Comparison of ENCODE assay signal across 9 cellular contexts in the genomic region with DNA sequence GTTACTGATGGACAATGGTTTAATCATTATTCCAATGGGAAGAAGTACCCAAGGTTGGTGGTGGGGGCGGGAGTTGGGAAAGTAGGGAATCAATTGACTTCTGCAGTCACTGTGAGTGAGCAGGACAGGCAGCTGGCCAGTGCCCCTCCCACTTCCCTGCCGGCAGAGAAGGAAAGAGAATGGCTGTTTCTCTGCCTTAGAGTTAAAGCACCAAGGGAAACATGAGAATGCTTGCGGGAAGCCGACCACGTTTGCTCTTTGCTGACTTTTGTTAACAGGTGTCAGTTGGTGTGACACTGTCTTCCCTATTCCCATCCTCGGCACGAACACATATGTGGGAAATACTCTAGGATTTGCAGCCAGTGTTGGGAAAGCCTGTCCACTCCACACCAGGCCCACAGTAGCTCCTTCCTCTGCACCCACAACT. TPM values are rescaled to one million over a fixed set of nuclear protein-coding genes. Genes with fewer than 3 reads are reported as not detected.
DNase-seq lines count a peak whose midpoint lies in the region; ATAC-seq and TF ChIP-seq lines count a peak whose summit lies in the region.
"Had no signal": no experiment of that assay in that cellular context is flagged by ENCODE, and none has a peak within 500 bp of the region (broad histone marks: within the 10 kb centered on the region; RNA-seq: fewer than 3 reads in every experiment).

No MANE protein-coding gene starts in this region.

- H3K4me3 ChIP-seq in WI38 (ENCODE audit: low read depth, low read length) (peak overlapping the region; percentile 36), ovary (no peak overlapping the region)

- POLR2A ChIA-PET in RWPE1 (lab: Yijun Ruan, JAX; ENCODE audit: low non-redundant PET) = no interaction called here

- H3K4me3 Mint-ChIP-seq in Calu3 (ENCODE audit: low read depth, unreplicated experiment) = peak overlapping the region; percentile 13

- ATAC-seq in Right ventricle myocardium superior (ENCODE audit: poor library complexity) = peak; percentile 80
- ATAC-seq in HG03378 (IDR thresholded peaks at IDR 0.05; ENCODE audit: unreplicated experiment) = no peak

- BruUV-seq in Calu3 (replicated peaks; lab: Mats Ljungman, UMichigan) = no TSS peak

- peaks cover 58% of the 10 kb centered on the region for H3K36me3 Mint-ChIP-seq in Calu3 (ENCODE audit: insufficient read depth, unreplicated experiment)

- WGBS in ovary, 3 donors = 4 to 15% (median 4%) methylated on average over 7 of the region's 7 CpGs

- H3K27me3 Mint-ChIP-seq in Calu3 (ENCODE audit: unreplicated experiment) = no peaks in the 10 kb centered on the region

- no peaks in the 10 kb centered on the region for H3K27me3 ChIP-seq in ovary

- no peak for TF ChIP-seq POLR2A in ovary (IDR thresholded peaks at IDR 0.05)

- H3K27ac ChIP-seq in ovary (peak overlapping the region; percentile 24 to 79), RWPE1 (no peak overlapping the region)

- CTCF ChIA-PET in Calu3 (lab: Charles Lee) = interaction anchor here (0.9 to 2.2 kb wide), 4 partner anchors 21 to 41 kb away, joined by 3 to 10 read pairs (median 5); no protein-coding TSS in a partner anchor
- CTCF ChIA-PET in RWPE1 (lab: Yijun Ruan, JAX) = interaction anchor here (1.2 kb wide), 1 partner anchor 17 kb away, joined by 3 read pairs; no protein-coding TSS in a partner anchor

- peaks cover 18% of the 10 kb centered on the region for H3K4me1 ChIP-seq in ovary (ENCODE audit: insufficient read depth)

- H3K9me3 Mint-ChIP-seq in Calu3 (ENCODE audit: low read depth, unreplicated experiment) = peaks cover 6% of the 10 kb centered on the region

- intact Hi-C loops in Calu3 (cut with micrococcal nuclease; ENCODE audit: unreplicated experiment) (no loop called here), Right ventricle myocardium superior (cut with DNase I) (no loop called here), ovary (cut with DNase I) (no loop called here)

- no peak for TF ChIP-seq EP300 in ovary (IDR thresholded peaks at IDR 0.05)

- TF ChIP-seq CTCF in Calu3 (IDR thresholded peaks at IDR 0.05; ENCODE audit: unreplicated experiment) (no peak), WI38 (IDR thresholded peaks at IDR 0.05; ENCODE audit: low read depth, low read length) (no peak), ovary (IDR thresholded peaks at IDR 0.05) (no peak), RWPE1 (conservative IDR thresholded peaks at IDR 0.05; ENCODE audit: low read depth) (no peak)

- H3K27ac Mint-ChIP-seq in Calu3 (ENCODE audit: unreplicated experiment) = peak overlapping the region; percentile 100

- no peaks in the 10 kb centered on the region for H3K36me3 ChIP-seq in ovary

- DNase-seq in Calu3 (peak; percentile 86), Right ventricle myocardium superior (peak; percentile 86), ovary (peak; percentile 61 to 76 (median 68)), SKM-1 (lab: John Stamatoyannopoulos, UW; ENCODE audit: unreplicated experiment) (no peak), RWPE1 (ENCODE audit: low spot score) (no peak)
- no peak for DNase-seq in activated CD4-positive, CD25-positive, alpha-beta regulatory T cell (lab: John Stamatoyannopoulos, UW)
- DNase-seq: stimulated activated CD8-positive, alpha-beta memory T cell treated with anti-CD3 and anti-CD28 coated beads, Interleukin-4, amount 100 ng/mL, for 48 hours had no signal

- H3K4me1 Mint-ChIP-seq in Calu3 (ENCODE audit: low read depth, unreplicated experiment) = peaks cover 90% of the 10 kb centered on the region

- no peaks in the 10 kb centered on the region for H3K9me3 ChIP-seq in ovary

RNA-seq across cellular contexts. Expression of a gene that starts 33.5 kb away (rescaled TPM):
- total RNA-seq in Calu3 (2022) (95.8 and 100 TPM in 2 replicates), Right ventricle myocardium superior (27.3 TPM), ovary (10 to 100 TPM; 27.7 to 63.8 (median 43.0) TPM)
- polyA plus RNA-seq in ovary = 10 to 100 TPM; 27.1 to 47.2 TPM

RNA-seq across cellular contexts. Expression of a gene that starts 36.1 kb away (rescaled TPM):
- total RNA-seq in Calu3 (2022) (1,088 and 1,195 TPM in 2 replicates), Right ventricle myocardium superior (9.1 TPM), ovary (100 to 1,000 TPM in 4 of 7 donors, 10 to 100 TPM in 3; 11.1 to 283 (median 118) TPM)
- polyA plus RNA-seq in ovary = 10 to 100 TPM; 30.1 to 33.8 TPM

Comparison
In these comparisons a context has a peak if more than half of its experiments do, and no peak if none do; other contexts are left out.
1. DNase-seq: peak in Calu3 (single experiment), Right ventricle myocardium superior (single experiment) and ovary (5 of 5); none in SKM-1 (single experiment), activated CD4-positive, CD25-positive, alpha-beta regulatory T cell (0 of 4) and RWPE1 (single experiment).